In genomic region chr18:49658871-49659378, GRCh38 we compare ENCODE assay signal across 18 cellular contexts.
DNase-seq lines count a peak whose midpoint lies in the region; ATAC-seq and TF ChIP-seq lines count a peak whose summit lies in the region.
"Had no signal": no experiment of that assay in that cellular context is flagged by ENCODE, and none has a peak within 500 bp of the region (broad histone marks: within the 10 kb centered on the region; RNA-seq: fewer than 3 reads in every experiment).

No MANE protein-coding gene starts in this region.

- H3K9me3 Mint-ChIP-seq in endodermal cell = no peaks in the 10 kb centered on the region
- H3K9me3 Mint-ChIP-seq in naive thymus-derived CD4-positive, alpha-beta T cell = peaks cover 0 to 2% (median 0%) of the 10 kb centered on the region in 11 donors
- H3K9me3 Mint-ChIP-seq: CD8-positive, alpha-beta memory T cell had no signal

- peaks cover 55% of the 10 kb centered on the region for H3K27me3 ChIP-seq in HCT116 (ENCODE audit: insufficient read depth, low read length)
- no peaks in the 10 kb centered on the region for H3K27me3 ChIP-seq in endodermal cell (ENCODE audit: control insufficient read depth, insufficient read depth, low read length, poor library complexity, severe bottlenecking)
- peaks cover 0 to 10% (median 0%) of the 10 kb centered on the region in 7 donors for H3K27me3 ChIP-seq in spleen (replicated peaks in 1 of 7)
- no peaks in the 10 kb centered on the region for H3K27me3 ChIP-seq in naive thymus-derived CD4-positive, alpha-beta T cell (ENCODE audit: control insufficient read depth in 2 of 2, insufficient read depth in 2 of 2, low read length in 2 of 2)
- H3K27me3 ChIP-seq: SJCRH30 had no signal

- H3K27ac ChIP-seq in HCT116 (ENCODE audit: low read depth, low read length) = no peak overlapping the region
- no peak overlapping the region for H3K27ac ChIP-seq in endodermal cell (ENCODE audit: low read depth, low read length)
- H3K27ac ChIP-seq in spleen = no peak overlapping the region
- H3K27ac ChIP-seq in naive thymus-derived CD4-positive, alpha-beta T cell (ENCODE audit: low read depth, low read length) = no peak overlapping the region
- H3K27ac ChIP-seq: C4-2B, SJCRH30 had no signal

- H3K9me2 ChIP-seq in HCT116 (ENCODE audit: insufficient read depth) = no peaks in the 10 kb centered on the region

- WGBS in endodermal cell (ENCODE audit: insufficient coverage in 1 of 2, insufficient read length in 1 of 2), 2 experiments = 68 to 70% methylated on average over 2 to 5 of the region's 5 CpGs
- 68 to 81% (median 73%) methylated on average over 5 of the region's 5 CpGs for WGBS in spleen, 5 donors

- TF ChIP-seq RAD21 in HCT116 (IDR thresholded peaks at IDR 0.05; ENCODE audit: low read depth) = no peak

- H3K36me3 Mint-ChIP-seq in endodermal cell (ENCODE audit: low read depth) = no peaks in the 10 kb centered on the region
- H3K36me3 Mint-ChIP-seq in naive thymus-derived CD4-positive, alpha-beta T cell = no peaks in the 10 kb centered on the region
- H3K36me3 Mint-ChIP-seq: CD8-positive, alpha-beta memory T cell had no signal

- H4K20me1 ChIP-seq in HCT116 (ENCODE audit: insufficient read depth) = no peaks in the 10 kb centered on the region

- peaks cover 17 to 26% of the 10 kb centered on the region in 2 experiments for H3K4me1 ChIP-seq in HCT116 (ENCODE audit: control insufficient read depth in 1 of 2, insufficient read depth in 2 of 2, low read length in 2 of 2)
- H3K4me1 ChIP-seq in endodermal cell (ENCODE audit: control insufficient read depth, insufficient read depth, low read length) = peaks cover 31% of the 10 kb centered on the region
- H3K4me1 ChIP-seq in spleen = no peaks in the 10 kb centered on the region
- no peaks in the 10 kb centered on the region for H3K4me1 ChIP-seq in naive thymus-derived CD4-positive, alpha-beta T cell (ENCODE audit: control insufficient read depth in 2 of 2, insufficient read depth in 2 of 2, low read length in 2 of 2)

- TF ChIP-seq CTCF in HCT116 (IDR thresholded peaks at IDR 0.05 in 2 of 3, conservative IDR thresholded peaks at IDR 0.05 in 1 of 3; ENCODE audit: borderline replicate concordance in 1 of 3, insufficient read depth in 1 of 3, low read depth in 2 of 3, low read length in 2 of 3) (no peak), endodermal cell (conservative IDR thresholded peaks at IDR 0.05) (no peak), spleen (IDR thresholded peaks at IDR 0.05 in 8 of 11, conservative IDR thresholded peaks at IDR 0.05 in 3 of 11) (no peak)

- H3K4me3 ChIP-seq in HCT116 (replicated peaks in 1 of 2; ENCODE audit: low read depth in 1 of 2, low read length in 2 of 2) (no peak overlapping the region), endodermal cell (ENCODE audit: low read length) (peak overlapping the region; percentile 39), spleen (no peak overlapping the region)
- no peak overlapping the region for H3K4me3 ChIP-seq in naive thymus-derived CD4-positive, alpha-beta T cell (ENCODE audit: low read length)
- H3K4me3 ChIP-seq: SJCRH30 had no signal

- H3K4me1 Mint-ChIP-seq in endodermal cell = peaks cover 64% of the 10 kb centered on the region
- H3K4me1 Mint-ChIP-seq in naive thymus-derived CD4-positive, alpha-beta T cell = no peaks in the 10 kb centered on the region
- H3K4me1 Mint-ChIP-seq: CD8-positive, alpha-beta memory T cell had no signal

- BruUV-seq in HCT116 (replicated peaks; lab: Mats Ljungman, UMichigan) = no TSS peak

- H3K4me2 ChIP-seq in HCT116 (ENCODE audit: low read length) = no peak overlapping the region

- H3K9ac ChIP-seq in HCT116 (ENCODE audit: low read length) (no peak overlapping the region), endodermal cell (ENCODE audit: extremely low read depth, low read length, poor library complexity, severe bottlenecking) (no peak overlapping the region)

- CTCF ChIA-PET in HCT116 (lab: Charles Lee) = interaction anchor here (1.4 kb wide), 1 partner anchor 10 kb away, joined by 3 read pairs; no protein-coding TSS in a partner anchor
- CTCF ChIA-PET in naive thymus-derived CD4-positive, alpha-beta T cell (lab: Charles Lee) = no interaction called here

- intact Hi-C loops in HCT116 (cut with micrococcal nuclease) (loop anchor here (10.0 kb wide), 1 partner anchor 196 kb away; no protein-coding TSS in a partner anchor), spleen (cut with DNase I; ENCODE audit: low total_unique reads) (no loop called here)
- intact Hi-C loops in naive thymus-derived CD4-positive, alpha-beta T cell (cut with micrococcal nuclease) = no loop called here

- no peak for ATAC-seq in HCT116
- ATAC-seq in naive thymus-derived CD4-positive, alpha-beta T cell = no peak

- H3K79me2 ChIP-seq in HCT116 (ENCODE audit: insufficient read depth, low read length) = no peaks in the 10 kb centered on the region

- DNase-seq in HCT116 (ENCODE audit: low read depth, low spot score) (no peak), endodermal cell (peak; percentile 66), mesenteric fat pad (ENCODE audit: low spot score) (peak; percentile 47), spleen (peak; percentile 20), NCI-H2227 (lab: John Stamatoyannopoulos, UW; ENCODE audit: unreplicated experiment) (no peak)
- DNase-seq in effector CD4-positive, alpha-beta T cell = no peak
- no peak for DNase-seq in naive thymus-derived CD4-positive, alpha-beta T cell
- DNase-seq: CD8-positive, alpha-beta memory T cell; DMS53; GDM1; HCEC 1CT; NCI-H1694 treated with DMSO at 0.1 percent for 48 hours; NCI-H2081 treated with DMSO at 0.1 percent for 48 hours; NCI-H2171 treated with DMSO at 0.1 percent for 48 hours; NCI-H446; NCI-H526; SJCRH30 had no signal

- peak overlapping the region; percentile 8 for H3K27ac Mint-ChIP-seq in endodermal cell
- H3K27ac Mint-ChIP-seq in naive thymus-derived CD4-positive, alpha-beta T cell = no peak overlapping the region
- H3K27ac Mint-ChIP-seq: CD8-positive, alpha-beta memory T cell had no signal

- POLR2A ChIA-PET in HCT116 (lab: Charles Lee) = no interaction called here
- POLR2A ChIA-PET in naive thymus-derived CD4-positive, alpha-beta T cell (lab: Charles Lee) = no interaction called here

- H3K27me3 Mint-ChIP-seq in endodermal cell (ENCODE audit: insufficient read depth) = no peaks in the 10 kb centered on the region
- peaks cover 0 to 9% (median 4%) of the 10 kb centered on the region in 5 donors for H3K27me3 Mint-ChIP-seq in naive thymus-derived CD4-positive, alpha-beta T cell

- RAD21 ChIA-PET in HCT116 (lab: Charles Lee; ENCODE audit: low non-redundant PET in 1 of 2, low total read pairs in 2 of 2, uncharacterized antibody in 2 of 2, unreplicated experiment in 2 of 2) = no interaction called here

- no peak overlapping the region for H2AFZ ChIP-seq in HCT116 (ENCODE audit: low read depth, low read length, poor library complexity, severe bottlenecking)

- H3K9me3 ChIP-seq in HCT116 (ENCODE audit: control insufficient read depth in 1 of 2, insufficient read depth in 1 of 2, low read depth in 1 of 2, low read length in 2 of 2) (no peaks in the 10 kb centered on the region), endodermal cell (ENCODE audit: control insufficient read depth, low read length) (no peaks in the 10 kb centered on the region), spleen (no peaks in the 10 kb centered on the region)
- H3K9me3 ChIP-seq in naive thymus-derived CD4-positive, alpha-beta T cell (ENCODE audit: control insufficient read depth in 2 of 3, low read length in 3 of 3) = no peaks in the 10 kb centered on the region
- H3K9me3 ChIP-seq: SJCRH30 had no signal

- no peak for TF ChIP-seq POLR2A in HCT116 (IDR thresholded peaks at IDR 0.05; ENCODE audit: borderline replicate concordance, extremely low read depth, insufficient read depth, insufficient read length)
- TF ChIP-seq POLR2A in spleen (IDR thresholded peaks at IDR 0.05) = no peak

- H3K36me3 ChIP-seq in HCT116 (ENCODE audit: control insufficient read depth in 1 of 2, insufficient read depth in 2 of 2, low read length in 2 of 2) (no peaks in the 10 kb centered on the region), endodermal cell (ENCODE audit: control insufficient read depth, insufficient read depth, low read length) (no peaks in the 10 kb centered on the region), spleen (no peaks in the 10 kb centered on the region)
- H3K36me3 ChIP-seq in naive thymus-derived CD4-positive, alpha-beta T cell (ENCODE audit: control insufficient read depth in 2 of 3, insufficient read depth in 3 of 3, low read length in 3 of 3) = no peaks in the 10 kb centered on the region
- H3K36me3 ChIP-seq: SJCRH30 had no signal

- no peak overlapping the region for H3K4me3 Mint-ChIP-seq in endodermal cell
- H3K4me3 Mint-ChIP-seq in naive thymus-derived CD4-positive, alpha-beta T cell = no peak overlapping the region
- H3K4me3 Mint-ChIP-seq: CD8-positive, alpha-beta memory T cell had no signal

TF ChIP-seq in HCT116, 20 proteins besides CTCF, POLR2A, EP300 and RAD21:
- TF ChIP-seq TCF7L2 (IDR thresholded peaks at IDR 0.05; ENCODE audit: borderline replicate concordance, extremely low read depth, insufficient read depth, insufficient read length) (peak; percentile 15), CEBPB (IDR thresholded peaks at IDR 0.05; ENCODE audit: low read depth) (no peak), ZNF274 (IDR thresholded peaks at IDR 0.05; ENCODE audit: low read depth, low read length) (no peak), SP1 (IDR thresholded peaks at IDR 0.05; ENCODE audit: low read depth) (no peak), SRF (IDR thresholded peaks at IDR 0.05; ENCODE audit: low read depth) (no peak)

Comparison
In these comparisons a context has a peak if more than half of its experiments do, and no peak if none do; other contexts are left out.
1. DNase-seq: peak in endodermal cell (single experiment), mesenteric fat pad (single experiment) and spleen (single experiment); none in HCT116 (single experiment), effector CD4-positive, alpha-beta T cell (single experiment), NCI-H2227 (single experiment) and naive thymus-derived CD4-positive, alpha-beta T cell (0 of 9).